Comparison of ENCODE assay signal across 8 cellular contexts in genomic region chr14:105019861-105020814, GRCh38. TPM values are rescaled to one million over a fixed set of nuclear protein-coding genes. Genes with fewer than 3 reads are reported as not detected.
A peak's percentile ranks its signal among the peaks of the same experiment; 100 is the strongest.
DNase-seq lines count a peak whose midpoint lies in the region; ATAC-seq, FAIRE-seq and TF ChIP-seq lines count a peak whose summit lies in the region.

No MANE protein-coding gene starts in this region.

- peaks cover 27% of the 10 kb centered on the region for H3K4me1 Mint-ChIP-seq in astrocyte (ENCODE audit: low read depth, unreplicated experiment)

- H3K27me3 ChIP-seq in astrocyte (ENCODE audit: insufficient read depth, low read length) = no peaks in the 10 kb centered on the region

- H3K9me3 ChIP-seq in astrocyte (ENCODE audit: insufficient read depth, low read depth, low read length) = no peaks in the 10 kb centered on the region

- H3K4me1 ChIP-seq in astrocyte (ENCODE audit: insufficient read depth, low read length) = peaks cover 48% of the 10 kb centered on the region

- no peaks in the 10 kb centered on the region for H3K36me3 ChIP-seq in astrocyte (ENCODE audit: insufficient read depth, low read length)

- peaks cover 68% of the 10 kb centered on the region for H3K79me2 ChIP-seq in astrocyte (ENCODE audit: insufficient read depth, low read length)

- H3K4me3 ChIP-seq in astrocyte (ENCODE audit: insufficient read depth, low read depth, low read length) = peak overlapping the region; percentile 77

- peaks cover 3% of the 10 kb centered on the region for H3K36me3 Mint-ChIP-seq in astrocyte (ENCODE audit: low read depth, unreplicated experiment)

- peaks cover 48% of the 10 kb centered on the region for H4K20me1 ChIP-seq in astrocyte (ENCODE audit: insufficient read depth, low read length)

- TF ChIP-seq CTCF in astrocyte (IDR thresholded peaks at IDR 0.05; ENCODE audit: insufficient read depth, low read depth, low read length) = no peak

- DNase-seq in NOMO-1 treated with DMSO at 0.1 percent for 48 hours (lab: John Stamatoyannopoulos, UW; ENCODE audit: unreplicated experiment) (peak; percentile 8), NOMO-1 treated with dmso at 0.1 percent for 144 hours (lab: John Stamatoyannopoulos, UW; ENCODE audit: unreplicated experiment) (no peak), T follicular helper cell (ENCODE audit: low read depth) (peak; percentile 57), astrocyte (ENCODE audit: low read depth) (no peak), kidney tubule cell (ENCODE audit: low spot score) (peak; percentile 50), cerebellum (ENCODE audit: low spot score) (no peak)
- peak; percentile 51 for DNase-seq in stimulated activated CD4-positive, alpha-beta T cell treated with anti-CD3 and anti-CD28 coated beads, Interleukin-4, amount 100 ng/mL, for 4 hours

- ATAC-seq in HG03064 (IDR thresholded peaks at IDR 0.05; ENCODE audit: low read depth, unreplicated experiment) = peak; percentile 29

- peak overlapping the region; percentile 81 for H3K27ac ChIP-seq in astrocyte (ENCODE audit: low read depth, low read length)

- no peaks in the 10 kb centered on the region for H3K27me3 Mint-ChIP-seq in astrocyte (ENCODE audit: low read depth, unreplicated experiment)

- peak overlapping the region; percentile 93 for H3K27ac Mint-ChIP-seq in astrocyte (ENCODE audit: unreplicated experiment)

- H3K4me2 ChIP-seq in astrocyte (ENCODE audit: low read length) = peak overlapping the region; percentile 92

- no peaks in the 10 kb centered on the region for H3K9me3 Mint-ChIP-seq in astrocyte (ENCODE audit: unreplicated experiment)

- H3K4me3 Mint-ChIP-seq in astrocyte (ENCODE audit: unreplicated experiment) = peak overlapping the region; percentile 91

- FAIRE-seq in astrocyte (lab: Jason Lieb, UNC) = no peak

- H3K9ac ChIP-seq in astrocyte (ENCODE audit: low read length) = peak overlapping the region; percentile 88

- H2AFZ ChIP-seq in astrocyte (ENCODE audit: low read depth, low read length) = peak overlapping the region; percentile 64

RNA-seq across cellular contexts. Expression of gene CDCA4, which starts 0.7 kb away (rescaled TPM):
- total RNA-seq in astrocyte = 8.7 and 11.3 TPM in 2 replicates
- 15.6 TPM for total RNA-seq in cerebellum

RNA-seq across cellular contexts. Expression of gene CLBA1, which starts 34.5 kb away (rescaled TPM):
- total RNA-seq in astrocyte = 6.3 and 7.2 TPM in 2 replicates
- 7.5 TPM for total RNA-seq in cerebellum

RNA-seq across cellular contexts. Expression of gene AHNAK2, which starts 42.0 kb away (rescaled TPM):
- total RNA-seq in astrocyte = 34.3 and 44.7 TPM in 2 replicates
- 10.6 TPM for total RNA-seq in cerebellum

RNA-seq across cellular contexts. Expression of gene GPR132, which starts 45.1 kb away (rescaled TPM):
- total RNA-seq in astrocyte = 1.7 and 2.2 TPM in 2 replicates
- total RNA-seq in cerebellum = 1.7 TPM

Comparison
In these comparisons a context has a peak if more than half of its experiments do, and no peak if none do; other contexts are left out.
1. DNase-seq: peak in NOMO-1 treated with DMSO at 0.1 percent for 48 hours (single experiment), T follicular helper cell (single experiment), kidney tubule cell (single experiment) and stimulated activated CD4-positive, alpha-beta T cell treated with anti-CD3 and anti-CD28 coated beads, Interleukin-4, amount 100 ng/mL, for 4 hours (2 of 2); none in NOMO-1 treated with dmso at 0.1 percent for 144 hours (single experiment), astrocyte (single experiment) and cerebellum (single experiment).